18 cellular contexts compared by ENCODE assay signal in genomic region chr16:49889725-49890397, GRCh38. TPM values are rescaled to one million over a fixed set of nuclear protein-coding genes. Genes with fewer than 3 reads are reported as not detected.
"Had no signal": no experiment of that assay in that cellular context is flagged by ENCODE, and none has a peak within 500 bp of the region (broad histone marks: within the 10 kb centered on the region; RNA-seq: fewer than 3 reads in every experiment).

No MANE protein-coding gene starts in this region.

- H3K36me3 ChIP-seq: esophagus squamous epithelium, gastroesophageal sphincter, pancreas, thoracic aorta, uterus had no signal

- H3K4me1 ChIP-seq: esophagus squamous epithelium, gastroesophageal sphincter, pancreas, uterus had no signal

- H3K9me3 ChIP-seq: esophagus squamous epithelium, pancreas, thoracic aorta, uterus had no signal

- H3K27ac Mint-ChIP-seq: activated naive CD4-positive, alpha-beta T cell treated with anti-CD3 and anti-CD28 coated beads, Interleukin-2, amount 50 U/mL, for 24 hours; activated T-helper 2 cell treated with anti-CD3 and anti-CD28 coated beads, Interferon-gamma antibody, Interleukin-2, Interleukin-4, amounts not matched to agents 10 μg/mL and 5 μg/mL and 100 μg/mL, durations not matched to agents 14 hours and 24 hours and 36 hours; mesothelial cell of epicardium had no signal

- H3K4me3 Mint-ChIP-seq: activated naive CD4-positive, alpha-beta T cell treated with anti-CD3 and anti-CD28 coated beads, Interleukin-2, amount 50 U/mL, for 24 hours; brain; mesothelial cell of epicardium; neural crest cell; stimulated activated naive CD8-positive, alpha-beta T cell treated with anti-CD3 and anti-CD28 coated beads, Interleukin-15, amount 100 ng/mL, for 72 hours had no signal

- H3K4me3 ChIP-seq: dorsolateral prefrontal cortex, esophagus squamous epithelium, gastroesophageal sphincter, pancreas, thoracic aorta, uterus had no signal

- ATAC-seq: gastroesophageal sphincter; stimulated activated naive CD8-positive, alpha-beta T cell treated with anti-CD3 and anti-CD28 coated beads, Interleukin-15, amount 100 ng/mL, for 72 hours had no signal

- DNase-seq: activated CD4-positive, CD25-positive, alpha-beta regulatory T cell; dorsolateral prefrontal cortex; esophagus squamous epithelium; kidney; stimulated activated CD4-positive, alpha-beta T cell treated with anti-CD3 and anti-CD28 coated beads, Interleukin-4, amount 100 ng/mL, for 4 hours; stimulated activated naive CD8-positive, alpha-beta T cell treated with anti-CD3 and anti-CD28 coated beads, Interleukin-15, amount 100 ng/mL, for 72 hours; T-helper 2 cell; uterus had no signal

- H3K36me3 Mint-ChIP-seq: activated naive CD4-positive, alpha-beta T cell treated with anti-CD3 and anti-CD28 coated beads, Interleukin-2, amount 50 U/mL, for 24 hours; brain; mesothelial cell of epicardium had no signal

- H3K27ac ChIP-seq: dorsolateral prefrontal cortex, esophagus squamous epithelium, gastroesophageal sphincter, pancreas, thoracic aorta, uterus had no signal

- FAIRE-seq: endometrium, kidney, pancreas, TTC549 had no signal

- H3K4me1 Mint-ChIP-seq: activated naive CD4-positive, alpha-beta T cell treated with anti-CD3 and anti-CD28 coated beads, Interleukin-2, amount 50 U/mL, for 24 hours had no signal

- H3K9me3 Mint-ChIP-seq: activated naive CD4-positive, alpha-beta T cell treated with anti-CD3 and anti-CD28 coated beads, Interleukin-2, amount 50 U/mL, for 24 hours; activated T-helper 2 cell treated with anti-CD3 and anti-CD28 coated beads, Interferon-gamma antibody, Interleukin-2, Interleukin-4, amounts not matched to agents 10 μg/mL and 5 μg/mL and 100 μg/mL, durations not matched to agents 14 hours and 24 hours and 36 hours had no signal

- H3K27me3 ChIP-seq: pancreas, uterus had no signal

RNA-seq across cellular contexts. Expression of gene ZNF423, which starts 33.9 kb away (rescaled TPM):
- total RNA-seq: activated T-helper 2 cell treated with anti-CD3 and anti-CD28 coated beads, Interferon-gamma antibody, Interleukin-2, Interleukin-4, amounts not matched to agents 10 μg/mL and 5 μg/mL and 100 μg/mL, durations not matched to agents 14 hours and 24 hours and 36 hours had no signal
